Comparison of ENCODE assay signal across 1 cellular context in the genomic region with DNA sequence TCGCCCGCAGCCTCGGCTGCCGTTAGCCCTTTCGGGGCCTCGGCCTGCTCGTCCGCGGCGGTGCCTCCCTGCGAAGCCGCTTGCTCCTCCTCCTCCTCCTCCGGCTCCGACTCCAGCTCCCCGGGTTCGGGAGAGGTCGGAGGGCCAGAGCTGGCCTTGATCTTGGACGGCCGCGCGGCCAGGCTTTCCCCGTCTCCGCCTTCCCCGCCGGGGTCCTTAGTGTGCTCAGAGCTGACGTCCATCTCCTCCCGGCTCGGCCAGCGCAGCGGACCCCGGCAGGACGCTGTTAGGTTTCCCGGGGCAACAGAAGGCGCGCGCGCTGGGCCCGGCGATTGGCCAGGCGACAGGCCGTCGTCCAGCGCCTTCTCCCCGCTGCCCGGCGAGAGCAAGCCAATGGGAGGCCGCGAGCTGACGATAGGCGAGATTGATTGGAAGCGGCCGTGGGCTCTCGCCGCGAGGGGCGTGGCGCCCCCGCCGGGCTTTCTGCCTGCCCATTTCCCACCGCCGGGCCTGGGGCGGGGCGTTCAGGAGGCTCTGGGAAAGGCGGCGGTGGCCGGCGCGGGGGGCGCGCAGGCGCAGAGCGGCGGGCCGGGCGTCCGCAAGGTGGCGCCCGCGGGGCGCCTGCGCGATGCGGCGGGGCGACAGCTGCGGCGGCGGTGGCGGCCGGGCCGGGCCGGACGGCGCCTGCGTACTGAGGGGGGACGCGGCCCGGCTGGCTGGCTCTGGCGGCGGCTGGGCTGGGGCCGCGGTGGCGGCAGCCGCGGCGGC.
TF ChIP-seq lines count a peak whose summit lies in the region.

A gene with protein sequence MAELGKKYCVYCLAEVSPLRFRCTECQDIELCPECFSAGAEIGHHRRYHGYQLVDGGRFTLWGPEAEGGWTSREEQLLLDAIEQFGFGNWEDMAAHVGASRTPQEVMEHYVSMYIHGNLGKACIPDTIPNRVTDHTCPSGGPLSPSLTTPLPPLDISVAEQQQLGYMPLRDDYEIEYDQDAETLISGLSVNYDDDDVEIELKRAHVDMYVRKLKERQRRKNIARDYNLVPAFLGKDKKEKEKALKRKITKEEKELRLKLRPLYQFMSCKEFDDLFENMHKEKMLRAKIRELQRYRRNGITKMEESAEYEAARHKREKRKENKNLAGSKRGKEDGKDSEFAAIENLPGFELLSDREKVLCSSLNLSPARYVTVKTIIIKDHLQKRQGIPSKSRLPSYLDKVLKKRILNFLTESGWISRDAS (plus strand): TSS at position 676 of the 768 bp plus-strand sequence. CDS start 208 bp downstream, outside the sequence.

TF ChIP-seq in HepG2, 621 proteins besides CTCF, POLR2A, EP300 and RAD21 (continued from another document and continues in another):
- TF ChIP-seq, protein P1, sequence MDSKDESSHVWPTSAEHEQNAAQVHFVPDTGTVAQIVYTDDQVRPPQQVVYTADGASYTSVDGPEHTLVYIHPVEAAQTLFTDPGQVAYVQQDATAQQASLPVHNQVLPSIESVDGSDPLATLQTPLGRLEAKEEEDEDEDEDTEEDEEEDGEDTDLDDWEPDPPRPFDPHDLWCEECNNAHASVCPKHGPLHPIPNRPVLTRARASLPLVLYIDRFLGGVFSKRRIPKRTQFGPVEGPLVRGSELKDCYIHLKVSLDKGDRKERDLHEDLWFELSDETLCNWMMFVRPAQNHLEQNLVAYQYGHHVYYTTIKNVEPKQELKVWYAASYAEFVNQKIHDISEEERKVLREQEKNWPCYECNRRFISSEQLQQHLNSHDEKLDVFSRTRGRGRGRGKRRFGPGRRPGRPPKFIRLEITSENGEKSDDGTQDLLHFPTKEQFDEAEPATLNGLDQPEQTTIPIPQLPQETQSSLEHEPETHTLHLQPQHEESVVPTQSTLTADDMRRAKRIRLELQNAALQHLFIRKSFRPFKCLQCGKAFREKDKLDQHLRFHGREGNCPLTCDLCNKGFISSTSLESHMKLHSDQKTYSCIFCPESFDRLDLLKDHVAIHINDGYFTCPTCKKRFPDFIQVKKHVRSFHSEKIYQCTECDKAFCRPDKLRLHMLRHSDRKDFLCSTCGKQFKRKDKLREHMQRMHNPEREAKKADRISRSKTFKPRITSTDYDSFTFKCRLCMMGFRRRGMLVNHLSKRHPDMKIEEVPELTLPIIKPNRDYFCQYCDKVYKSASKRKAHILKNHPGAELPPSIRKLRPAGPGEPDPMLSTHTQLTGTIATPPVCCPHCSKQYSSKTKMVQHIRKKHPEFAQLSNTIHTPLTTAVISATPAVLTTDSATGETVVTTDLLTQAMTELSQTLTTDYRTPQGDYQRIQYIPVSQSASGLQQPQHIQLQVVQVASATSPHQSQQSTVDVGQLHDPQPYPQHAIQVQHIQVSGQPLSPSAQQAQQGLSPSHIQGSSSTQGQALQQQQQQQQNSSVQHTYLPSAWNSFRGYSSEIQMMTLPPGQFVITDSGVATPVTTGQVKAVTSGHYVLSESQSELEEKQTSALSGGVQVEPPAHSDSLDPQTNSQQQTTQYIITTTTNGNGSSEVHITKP (CRISPR knock-in tag; IDR thresholded peaks at IDR 0.05; ENCODE audit: low read depth): no peak
- TF ChIP-seq ZNF282 (IDR thresholded peaks at IDR 0.05; ENCODE audit: partially characterized antibody) (no peak), ZNF256 (CRISPR knock-in tag; conservative IDR thresholded peaks at IDR 0.05) (no peak), ZNF407 (CRISPR knock-in tag; IDR thresholded peaks at IDR 0.05; ENCODE audit: not compliant biosample characterization) (no peak), ZNF33A (CRISPR knock-in tag; IDR thresholded peaks at IDR 0.05; ENCODE audit: borderline replicate concordance) (no peak), HHEX (CRISPR knock-in tag; IDR thresholded peaks at IDR 0.05) (no peak), ZNF713 (CRISPR knock-in tag; IDR thresholded peaks at IDR 0.05) (no peak), MBNL3 (CRISPR knock-in tag; conservative IDR thresholded peaks at IDR 0.05) (no peak), DNMT1 (CRISPR knock-in tag; IDR thresholded peaks at IDR 0.05) (no peak), RELA (CRISPR knock-in tag; IDR thresholded peaks at IDR 0.05) (no peak), ZNF501 (CRISPR knock-in tag; IDR thresholded peaks at IDR 0.05) (peak; percentile 67), ZNF766 (CRISPR knock-in tag; IDR thresholded peaks at IDR 0.05; ENCODE audit: borderline replicate concordance) (no peak), SOX5 (CRISPR knock-in tag; IDR thresholded peaks at IDR 0.05; ENCODE audit: borderline replicate concordance) (no peak), SSRP1 (CRISPR knock-in tag; IDR thresholded peaks at IDR 0.05) (no peak), REL (CRISPR knock-in tag; conservative IDR thresholded peaks at IDR 0.05) (no peak), ESRRA (CRISPR knock-in tag; IDR thresholded peaks at IDR 0.05; ENCODE audit: low read depth) (no peak), ZNF510 (CRISPR knock-in tag; IDR thresholded peaks at IDR 0.05; ENCODE audit: low read depth) (no peak), MTERF4 (CRISPR knock-in tag; IDR thresholded peaks at IDR 0.05) (peak; percentile 70; the same call in 1 of the 2 replicates), RFX5 (IDR thresholded peaks at IDR 0.05; ENCODE audit: low read depth, low read length) (peak; percentile 89), ETV6 (CRISPR knock-in tag; conservative IDR thresholded peaks at IDR 0.05) (no peak), ZNF703 (CRISPR knock-in tag; IDR thresholded peaks at IDR 0.05; ENCODE audit: borderline replicate concordance) (no peak)
- TF ChIP-seq, protein P2, sequence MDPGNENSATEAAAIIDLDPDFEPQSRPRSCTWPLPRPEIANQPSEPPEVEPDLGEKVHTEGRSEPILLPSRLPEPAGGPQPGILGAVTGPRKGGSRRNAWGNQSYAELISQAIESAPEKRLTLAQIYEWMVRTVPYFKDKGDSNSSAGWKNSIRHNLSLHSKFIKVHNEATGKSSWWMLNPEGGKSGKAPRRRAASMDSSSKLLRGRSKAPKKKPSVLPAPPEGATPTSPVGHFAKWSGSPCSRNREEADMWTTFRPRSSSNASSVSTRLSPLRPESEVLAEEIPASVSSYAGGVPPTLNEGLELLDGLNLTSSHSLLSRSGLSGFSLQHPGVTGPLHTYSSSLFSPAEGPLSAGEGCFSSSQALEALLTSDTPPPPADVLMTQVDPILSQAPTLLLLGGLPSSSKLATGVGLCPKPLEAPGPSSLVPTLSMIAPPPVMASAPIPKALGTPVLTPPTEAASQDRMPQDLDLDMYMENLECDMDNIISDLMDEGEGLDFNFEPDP (CRISPR knock-in tag; conservative IDR thresholded peaks at IDR 0.05): no peak
- TF ChIP-seq, protein P3, sequence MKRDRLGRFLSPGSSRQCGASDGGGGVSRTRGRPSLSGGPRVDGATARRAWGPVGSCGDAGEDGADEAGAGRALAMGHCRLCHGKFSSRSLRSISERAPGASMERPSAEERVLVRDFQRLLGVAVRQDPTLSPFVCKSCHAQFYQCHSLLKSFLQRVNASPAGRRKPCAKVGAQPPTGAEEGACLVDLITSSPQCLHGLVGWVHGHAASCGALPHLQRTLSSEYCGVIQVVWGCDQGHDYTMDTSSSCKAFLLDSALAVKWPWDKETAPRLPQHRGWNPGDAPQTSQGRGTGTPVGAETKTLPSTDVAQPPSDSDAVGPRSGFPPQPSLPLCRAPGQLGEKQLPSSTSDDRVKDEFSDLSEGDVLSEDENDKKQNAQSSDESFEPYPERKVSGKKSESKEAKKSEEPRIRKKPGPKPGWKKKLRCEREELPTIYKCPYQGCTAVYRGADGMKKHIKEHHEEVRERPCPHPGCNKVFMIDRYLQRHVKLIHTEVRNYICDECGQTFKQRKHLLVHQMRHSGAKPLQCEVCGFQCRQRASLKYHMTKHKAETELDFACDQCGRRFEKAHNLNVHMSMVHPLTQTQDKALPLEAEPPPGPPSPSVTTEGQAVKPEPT (CRISPR knock-in tag; IDR thresholded peaks at IDR 0.05; ENCODE audit: low read depth): no peak
- TF ChIP-seq, protein P4, sequence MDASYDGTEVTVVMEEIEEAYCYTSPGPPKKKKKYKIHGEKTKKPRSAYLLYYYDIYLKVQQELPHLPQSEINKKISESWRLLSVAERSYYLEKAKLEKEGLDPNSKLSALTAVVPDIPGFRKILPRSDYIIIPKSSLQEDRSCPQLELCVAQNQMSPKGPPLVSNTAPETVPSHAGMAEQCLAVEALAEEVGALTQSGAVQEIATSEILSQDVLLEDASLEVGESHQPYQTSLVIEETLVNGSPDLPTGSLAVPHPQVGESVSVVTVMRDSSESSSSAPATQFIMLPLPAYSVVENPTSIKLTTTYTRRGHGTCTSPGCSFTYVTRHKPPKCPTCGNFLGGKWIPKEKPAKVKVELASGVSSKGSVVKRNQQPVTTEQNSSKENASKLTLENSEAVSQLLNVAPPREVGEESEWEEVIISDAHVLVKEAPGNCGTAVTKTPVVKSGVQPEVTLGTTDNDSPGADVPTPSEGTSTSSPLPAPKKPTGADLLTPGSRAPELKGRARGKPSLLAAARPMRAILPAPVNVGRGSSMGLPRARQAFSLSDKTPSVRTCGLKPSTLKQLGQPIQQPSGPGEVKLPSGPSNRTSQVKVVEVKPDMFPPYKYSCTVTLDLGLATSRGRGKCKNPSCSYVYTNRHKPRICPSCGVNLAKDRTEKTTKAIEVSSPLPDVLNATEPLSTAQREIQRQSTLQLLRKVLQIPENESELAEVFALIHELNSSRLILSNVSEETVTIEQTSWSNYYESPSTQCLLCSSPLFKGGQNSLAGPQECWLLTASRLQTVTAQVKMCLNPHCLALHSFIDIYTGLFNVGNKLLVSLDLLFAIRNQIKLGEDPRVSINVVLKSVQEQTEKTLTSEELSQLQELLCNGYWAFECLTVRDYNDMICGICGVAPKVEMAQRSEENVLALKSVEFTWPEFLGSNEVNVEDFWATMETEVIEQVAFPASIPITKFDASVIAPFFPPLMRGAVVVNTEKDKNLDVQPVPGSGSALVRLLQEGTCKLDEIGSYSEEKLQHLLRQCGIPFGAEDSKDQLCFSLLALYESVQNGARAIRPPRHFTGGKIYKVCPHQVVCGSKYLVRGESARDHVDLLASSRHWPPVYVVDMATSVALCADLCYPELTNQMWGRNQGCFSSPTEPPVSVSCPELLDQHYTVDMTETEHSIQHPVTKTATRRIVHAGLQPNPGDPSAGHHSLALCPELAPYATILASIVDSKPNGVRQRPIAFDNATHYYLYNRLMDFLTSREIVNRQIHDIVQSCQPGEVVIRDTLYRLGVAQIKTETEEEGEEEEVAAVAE (CRISPR knock-in tag; IDR thresholded peaks at IDR 0.05; ENCODE audit: borderline replicate concordance): 0 out of 2 replicates have a peak, but pooled peaks have one; percentile 68
- TF ChIP-seq, protein P5, sequence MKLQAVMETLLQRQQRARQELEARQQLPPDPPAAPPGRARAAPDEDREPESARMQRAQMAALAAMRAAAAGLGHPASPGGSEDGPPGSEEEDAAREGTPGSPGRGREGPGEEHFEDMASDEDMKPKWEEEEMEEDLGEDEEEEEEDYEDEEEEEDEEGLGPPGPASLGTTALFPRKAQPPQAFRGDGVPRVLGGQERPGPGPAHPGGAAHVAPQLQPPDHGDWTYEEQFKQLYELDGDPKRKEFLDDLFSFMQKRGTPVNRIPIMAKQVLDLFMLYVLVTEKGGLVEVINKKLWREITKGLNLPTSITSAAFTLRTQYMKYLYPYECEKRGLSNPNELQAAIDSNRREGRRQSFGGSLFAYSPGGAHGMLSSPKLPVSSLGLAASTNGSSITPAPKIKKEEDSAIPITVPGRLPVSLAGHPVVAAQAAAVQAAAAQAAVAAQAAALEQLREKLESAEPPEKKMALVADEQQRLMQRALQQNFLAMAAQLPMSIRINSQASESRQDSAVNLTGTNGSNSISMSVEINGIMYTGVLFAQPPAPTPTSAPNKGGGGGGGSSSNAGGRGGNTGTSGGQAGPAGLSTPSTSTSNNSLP (IDR thresholded peaks at IDR 0.05; ENCODE audit: low read depth, low read length): no peak
